Comparison of ENCODE assay signal across 29 cellular contexts in the genomic region with DNA sequence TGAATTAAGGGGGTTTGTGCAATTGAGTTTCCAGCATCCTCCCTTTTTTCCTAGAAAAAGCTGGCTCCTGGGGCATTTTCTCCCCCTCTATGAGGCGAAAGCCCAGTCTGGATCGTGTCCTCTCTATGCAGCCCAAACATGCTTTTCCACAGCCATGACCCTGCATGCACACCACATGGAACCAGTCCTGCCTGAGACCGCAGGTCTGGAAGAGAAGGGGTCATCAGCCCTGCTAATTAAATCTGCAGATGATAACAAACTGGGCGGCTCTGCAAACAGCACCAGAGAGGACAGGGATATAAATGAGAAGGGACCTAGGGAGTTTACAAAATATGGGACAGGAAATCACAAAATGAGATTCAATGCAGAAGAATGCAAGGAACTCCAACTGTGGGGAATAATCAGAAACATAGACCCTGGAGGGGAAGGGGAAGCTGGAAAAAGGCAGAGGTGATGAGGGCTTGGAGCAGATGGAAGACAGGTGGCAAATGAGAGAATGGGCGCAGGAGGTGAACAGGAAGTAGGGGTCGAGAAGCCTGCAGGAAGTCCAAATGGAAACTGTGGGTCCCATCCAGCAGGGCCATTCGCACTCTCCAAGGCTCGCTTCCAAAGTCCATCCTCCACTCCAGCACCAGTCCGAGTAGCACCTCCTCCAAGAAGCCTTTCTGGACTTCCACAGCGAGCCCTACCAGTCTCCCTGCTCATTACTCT.
"Had no signal": no experiment of that assay in that cellular context is flagged by ENCODE, and none has a peak within 500 bp of the region (broad histone marks: within the 10 kb centered on the region; RNA-seq: fewer than 3 reads in every experiment).

No MANE protein-coding gene starts in this region.

- H3K27ac Mint-ChIP-seq: memory B cell; natural killer cell; stimulated activated naive CD8-positive, alpha-beta T cell treated with anti-CD3 and anti-CD28 coated beads, Interleukin-15, amount 100 ng/mL, for 72 hours had no signal

- H3K27me3 ChIP-seq: foreskin keratinocyte, heart left ventricle, ovary, right lobe of liver, suprapubic skin, upper lobe of right lung, uterus had no signal

- H3K9me3 Mint-ChIP-seq: endodermal cell; memory B cell; natural killer cell; stimulated activated naive CD8-positive, alpha-beta T cell treated with anti-CD3 and anti-CD28 coated beads, Interleukin-15, amount 100 ng/mL, for 72 hours had no signal

- H3K4me3 Mint-ChIP-seq: endodermal cell; memory B cell; natural killer cell; stimulated activated naive CD8-positive, alpha-beta T cell treated with anti-CD3 and anti-CD28 coated beads, Interleukin-15, amount 100 ng/mL, for 72 hours had no signal

- H3K36me3 ChIP-seq: gastroesophageal sphincter, ovary, right lobe of liver, suprapubic skin, transverse colon, upper lobe of right lung, uterus had no signal

- ATAC-seq: foreskin keratinocyte; gastroesophageal sphincter; left colon; left ventricle myocardium superior; natural killer cell; psoas muscle; stimulated activated naive CD8-positive, alpha-beta T cell treated with anti-CD3 and anti-CD28 coated beads, Interleukin-15, amount 100 ng/mL, for 72 hours; upper lobe of right lung had no signal

- H3K4me3 ChIP-seq: coronary artery, esophagus muscularis mucosa, gastroesophageal sphincter, heart left ventricle, lung, ovary, psoas muscle, right lobe of liver, suprapubic skin, transverse colon, upper lobe of right lung, uterus had no signal

- H3K27me3 Mint-ChIP-seq: stimulated activated naive CD8-positive, alpha-beta T cell treated with anti-CD3 and anti-CD28 coated beads, Interleukin-15, amount 100 ng/mL, for 72 hours had no signal

- H3K36me3 Mint-ChIP-seq: memory B cell, natural killer cell had no signal

- FAIRE-seq: small intestine had no signal

- H3K9me3 ChIP-seq: esophagus muscularis mucosa, gastroesophageal sphincter, heart left ventricle, ovary, psoas muscle, right lobe of liver, suprapubic skin, transverse colon, upper lobe of right lung, uterus had no signal

- H3K4me1 ChIP-seq: esophagus muscularis mucosa, foreskin keratinocyte, gastroesophageal sphincter, psoas muscle, right lobe of liver, suprapubic skin, transverse colon, upper lobe of right lung, uterus had no signal

- H3K4me1 Mint-ChIP-seq: memory B cell; natural killer cell; stimulated activated naive CD8-positive, alpha-beta T cell treated with anti-CD3 and anti-CD28 coated beads, Interleukin-15, amount 100 ng/mL, for 72 hours had no signal

- H3K27ac ChIP-seq: coronary artery, esophagus muscularis mucosa, foreskin keratinocyte, gastroesophageal sphincter, heart left ventricle, ovary, psoas muscle, right lobe of liver, suprapubic skin, transverse colon, upper lobe of right lung, uterus had no signal

- DNase-seq: effector CD8-positive, alpha-beta T cell; endodermal cell; foreskin keratinocyte; heart left ventricle; hippocampal formation; kidney glomerular epithelial cell; left colon; left ventricle myocardium superior; natural killer cell; occipital lobe; ovary; posterior cingulate gyrus; psoas muscle; retina; right lobe of liver; small intestine; stimulated activated CD4-positive, alpha-beta T cell treated with anti-CD3 and anti-CD28 coated beads, Interleukin-15, amount 100 ng/mL, for 24 hours; stimulated activated CD4-positive, alpha-beta T cell treated with anti-CD3 and anti-CD28 coated beads, Interleukin-2, amount 100 ng/mL, for 48 hours; stimulated activated naive CD4-positive, alpha-beta T cell; stimulated activated naive CD8-positive, alpha-beta T cell treated with anti-CD3 and anti-CD28 coated beads, Interleukin-15, amount 100 ng/mL, for 72 hours; transverse colon; upper lobe of right lung; uterus had no signal
